ENCODE assay signal across 12 cellular contexts in the genomic region with DNA sequence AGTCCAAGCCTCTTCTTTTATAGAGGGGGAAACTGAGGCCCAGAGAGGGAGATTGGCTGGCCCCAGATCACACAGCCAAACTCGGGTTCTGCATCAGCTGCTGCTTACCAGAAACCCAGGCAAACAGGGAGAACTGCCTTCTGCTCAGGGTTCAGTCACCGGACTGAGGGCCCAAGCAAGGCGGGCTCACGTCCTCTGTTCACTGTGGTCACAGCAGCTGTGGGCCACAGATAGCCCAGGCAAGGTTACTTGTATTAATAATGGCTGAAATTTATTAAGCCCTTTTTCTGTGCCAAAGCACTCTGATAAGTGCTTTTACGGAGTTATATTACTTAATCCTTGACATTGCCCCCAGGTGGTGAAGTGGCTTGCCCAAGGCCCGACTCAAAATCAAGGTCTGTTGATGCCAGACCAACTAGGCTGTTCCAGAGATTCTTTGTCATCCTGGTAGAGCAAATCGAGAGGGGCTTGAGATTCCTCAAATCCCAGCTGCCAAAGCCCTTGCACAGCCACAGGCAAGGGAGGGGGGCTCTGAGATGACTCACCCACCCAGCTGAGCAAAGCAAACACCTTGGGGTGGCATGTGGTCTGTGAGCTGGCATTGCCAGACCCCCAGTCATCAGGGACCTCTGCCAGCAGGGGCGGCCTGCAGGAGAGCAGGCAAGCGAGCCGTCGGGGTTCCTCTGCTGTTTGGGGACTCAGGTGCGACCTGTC. TPM values are rescaled to one million over a fixed set of nuclear protein-coding genes. Genes with fewer than 3 reads are reported as not detected.
A peak's percentile ranks its signal among the peaks of the same experiment; 100 is the strongest.
DNase-seq lines count a peak whose midpoint lies in the region; FAIRE-seq and TF ChIP-seq lines count a peak whose summit lies in the region.
"Had no signal": no experiment of that assay in that cellular context is flagged by ENCODE, and none has a peak within 500 bp of the region (broad histone marks: within the 10 kb centered on the region; RNA-seq: fewer than 3 reads in every experiment).

No MANE protein-coding gene starts in this region.

- BruUV-seq in endothelial cell of umbilical vein (replicated peaks; lab: Mats Ljungman, UMichigan) = no TSS peak

- H2AFZ ChIP-seq in endothelial cell of umbilical vein (ENCODE audit: low read depth, low read length) = no peak overlapping the region
- H2AFZ ChIP-seq in osteoblast (ENCODE audit: low read length) = no peak overlapping the region

- H3K27me3 ChIP-seq in endothelial cell of umbilical vein (ENCODE audit: control insufficient read depth in 2 of 2, insufficient read depth in 2 of 2, low read length in 2 of 2) (no peaks in the 10 kb centered on the region), osteoblast (ENCODE audit: insufficient read depth, low read length) (no peaks in the 10 kb centered on the region)
- H3K27me3 ChIP-seq: body of pancreas had no signal

- H3K4me3 ChIP-seq in endothelial cell of umbilical vein (replicated peaks in 1 of 3; ENCODE audit: insufficient read depth in 1 of 3, low read depth in 1 of 3, low read length in 3 of 3) (no peak overlapping the region), osteoblast (ENCODE audit: insufficient read depth, low read length) (no peak overlapping the region)
- H3K4me3 ChIP-seq: body of pancreas had no signal

- H3K79me2 ChIP-seq in endothelial cell of umbilical vein (ENCODE audit: control insufficient read depth, insufficient read depth, low read length) (peaks cover 46% of the 10 kb centered on the region), osteoblast (ENCODE audit: insufficient read depth, low read length) (no peaks in the 10 kb centered on the region)

- FAIRE-seq in endothelial cell of umbilical vein (lab: Jason Lieb, UNC) = peak; percentile 71
- FAIRE-seq: keratinocyte had no signal

- dilution Hi-C loops in endothelial cell of umbilical vein (cut with MboI; ENCODE audit: extremely low pct_ligation_motif_present, low sequenced_read_pairs) = no loop called here

- H3K9ac ChIP-seq in endothelial cell of umbilical vein (replicated peaks; ENCODE audit: extremely low read depth, insufficient read depth, low read length) = peak overlapping the region; percentile 25

- H4K20me1 ChIP-seq in endothelial cell of umbilical vein (replicated peaks; ENCODE audit: control insufficient read depth, extremely low read depth, insufficient read depth, low read length) (no peaks in the 10 kb centered on the region), osteoblast (ENCODE audit: insufficient read depth, low read length) (no peaks in the 10 kb centered on the region)

- POLR2A ChIA-PET in endothelial cell of umbilical vein (lab: Charles Lee) = interaction anchor here (1.3 kb wide), 1 partner anchor 36 kb away, joined by 4 read pairs; no protein-coding TSS in a partner anchor

- TF ChIP-seq CTCF in endothelial cell of umbilical vein (IDR thresholded peaks at IDR 0.05; ENCODE audit: extremely low read depth in 1 of 2, insufficient read depth in 1 of 2, low read depth in 1 of 2, low read length in 2 of 2) = no peak
- TF ChIP-seq CTCF in osteoblast (IDR thresholded peaks at IDR 0.05; ENCODE audit: extremely low read depth, low read depth, low read length) = peak; percentile 9
- no peak for TF ChIP-seq CTCF in GM13976 (IDR thresholded peaks at IDR 0.05; ENCODE audit: borderline replicate concordance, control extremely low read depth, extremely low read depth, insufficient read depth, missing control alignments)

- H3K9me3 ChIP-seq in endothelial cell of umbilical vein (replicated peaks; ENCODE audit: control insufficient read depth, insufficient read depth, low read length) = no peaks in the 10 kb centered on the region
- no peaks in the 10 kb centered on the region for H3K9me3 ChIP-seq in osteoblast (ENCODE audit: low read depth, low read length)
- H3K9me3 ChIP-seq: body of pancreas had no signal

- intact Hi-C loops in endothelial cell of umbilical vein (cut with micrococcal nuclease) = loop anchor here (2.0 to 5.0 kb wide), 2 partner anchors 36 to 85 kb away; a partner anchor contains a TSS

- H3K36me3 ChIP-seq in endothelial cell of umbilical vein (ENCODE audit: control insufficient read depth in 2 of 2, extremely low read depth in 1 of 2, insufficient read depth in 2 of 2, low read length in 2 of 2) (no peaks in the 10 kb centered on the region), osteoblast (ENCODE audit: insufficient read depth, low read length) (no peaks in the 10 kb centered on the region)

- CTCF ChIA-PET in endothelial cell of umbilical vein (lab: Charles Lee) = interaction anchor here (0.6 to 4.3 kb wide), 9 partner anchors 8 to 141 kb away, joined by 3 to 19 read pairs (median 5); no protein-coding TSS in a partner anchor

- DNase-seq in H4 (ENCODE audit: low spot score) (peak; percentile 81), NCI-H69 (lab: John Stamatoyannopoulos, UW) (peak; percentile 37), endothelial cell of umbilical vein (ENCODE audit: low read depth, low spot score) (peak; percentile 84), osteoblast (ENCODE audit: insufficient read length, low spot score, missing footprints) (peak; percentile 90), NOMO-1 treated with dmso at 0.1 percent for 144 hours (lab: John Stamatoyannopoulos, UW; ENCODE audit: unreplicated experiment) (no peak), GM13976 (ENCODE audit: low spot score) (no peak), SIG-M5 (lab: John Stamatoyannopoulos, UW) (no peak), cerebellar nuclear complex (lab: John Stamatoyannopoulos, UW) (no peak)
- DNase-seq: NCI-H1417 treated with DMSO at 0.1 percent for 48 hours, OCI-M1 had no signal

- no peak for TF ChIP-seq POLR2A in endothelial cell of umbilical vein (IDR thresholded peaks at IDR 0.05; ENCODE audit: low read depth, low read length)

- peak overlapping the region; percentile 47 for H3K4me2 ChIP-seq in endothelial cell of umbilical vein (ENCODE audit: insufficient read depth, low read length)
- H3K4me2 ChIP-seq in osteoblast (ENCODE audit: insufficient read depth, low read length) = no peak overlapping the region

- in situ Hi-C loops in GM13976 (cut with MboI; ENCODE audit: low sequenced_read_pairs, unreplicated experiment) = no loop called here

- peaks cover 72% of the 10 kb centered on the region for H3K4me1 ChIP-seq in endothelial cell of umbilical vein (ENCODE audit: control insufficient read depth, extremely low read depth, insufficient read depth, low read length)
- H3K4me1 ChIP-seq in osteoblast (ENCODE audit: insufficient read depth, low read length) = peaks cover 38% of the 10 kb centered on the region

- H3K27ac ChIP-seq in endothelial cell of umbilical vein (ENCODE audit: insufficient read depth, low read depth, low read length) = peak overlapping the region; percentile 75
- H3K27ac ChIP-seq in osteoblast (ENCODE audit: low read depth, low read length) = peak overlapping the region; percentile 50
- H3K27ac ChIP-seq: body of pancreas had no signal

- no peaks in the 10 kb centered on the region for H3K9me1 ChIP-seq in endothelial cell of umbilical vein (replicated peaks; ENCODE audit: control insufficient read depth, extremely low read depth, insufficient read depth, low read length)

TF ChIP-seq in endothelial cell of umbilical vein, 7 proteins besides CTCF, POLR2A, EP300 and RAD21:
- peak; percentile 94 for TF ChIP-seq FOS (IDR thresholded peaks at IDR 0.05; ENCODE audit: borderline replicate concordance, insufficient read depth, low read length)
- TF ChIP-seq EZH2 (IDR thresholded peaks at IDR 0.05; ENCODE audit: borderline replicate concordance, low read depth, low read length, severe bottlenecking) = no peak
- no peak for TF ChIP-seq MYC (IDR thresholded peaks at IDR 0.05; ENCODE audit: low read depth, low read length)
- TF ChIP-seq, protein P1, sequence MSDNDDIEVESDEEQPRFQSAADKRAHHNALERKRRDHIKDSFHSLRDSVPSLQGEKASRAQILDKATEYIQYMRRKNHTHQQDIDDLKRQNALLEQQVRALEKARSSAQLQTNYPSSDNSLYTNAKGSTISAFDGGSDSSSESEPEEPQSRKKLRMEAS (IDR thresholded peaks at IDR 0.05; ENCODE audit: insufficient read depth, insufficient read length) = no peak
- TF ChIP-seq GATA2 (IDR thresholded peaks at IDR 0.05; ENCODE audit: insufficient read depth, insufficient read length, low read depth, low read length) = no peak
- TF ChIP-seq JUN (IDR thresholded peaks at IDR 0.05; ENCODE audit: borderline replicate concordance, insufficient read depth, insufficient read length, low read depth) = peak; percentile 65
- TF ChIP-seq POLR2AphosphoS5 (IDR thresholded peaks at IDR 0.05; ENCODE audit: insufficient read depth, low read depth, low read length) = peak; percentile 71

RNA-seq across cellular contexts. Expression of a gene that starts 36.5 kb away (rescaled TPM):
- 55.5 and 70.9 TPM in 2 replicates for total RNA-seq in H4 (2014; rRNA removed; shearing (Covaris generic))
- total RNA-seq in endothelial cell of umbilical vein (69.1 and 69.5 TPM in 2 replicates), osteoblast (8.7 and 14.7 TPM in 2 replicates)
- polyA plus RNA-seq in endothelial cell of umbilical vein = 46.0 and 50.8 TPM in 2 replicates
- polyA plus RNA-seq in endothelial cell of umbilical vein (2011; cell fraction: cytosol; rRNA removed) = 38.3 and 38.5 TPM in 2 replicates
- polyA plus RNA-seq in endothelial cell of umbilical vein (2011; cell fraction: nucleus; rRNA removed) = 26.6 and 28.8 TPM in 2 replicates
- 72.1 and 77.1 TPM in 2 replicates for polyA plus RNA-seq in endothelial cell of umbilical vein (2012)
- 78.6 and 80.2 TPM in 2 replicates for polyA minus RNA-seq in endothelial cell of umbilical vein
- 3.1 TPM for polyA minus RNA-seq in endothelial cell of umbilical vein (2011; cell fraction: cytosol; rRNA and poly(A)+ RNA removed)
- polyA minus RNA-seq in endothelial cell of umbilical vein (2011; cell fraction: nucleus; rRNA and poly(A)+ RNA removed) = 33.2 and 36.8 TPM in 2 replicates

Comparison
In these comparisons a context has a peak if more than half of its experiments do, and no peak if none do; other contexts are left out.
1. DNase-seq: peak in H4 (single experiment), NCI-H69 (single experiment), endothelial cell of umbilical vein (single experiment) and osteoblast (single experiment); none in NOMO-1 treated with dmso at 0.1 percent for 144 hours (single experiment), GM13976 (single experiment), SIG-M5 (single experiment) and cerebellar nuclear complex (0 of 2).